ENCODE assay signal across 8 cellular contexts in genomic region chr2:54114936-54115283, GRCh38.
DNase-seq lines count a peak whose midpoint lies in the region; ATAC-seq, FAIRE-seq and TF ChIP-seq lines count a peak whose summit lies in the region.

No MANE protein-coding gene starts in this region.

- peak overlapping the region; percentile 84 for H3K9ac ChIP-seq in ES-I3 (ENCODE audit: low read depth, low read length)
- H3K9ac ChIP-seq in NT2/D1 (ENCODE audit: insufficient read length, low read depth), result peak overlapping the region; percentile 89
- no peak overlapping the region for H3K9ac ChIP-seq in endocrine pancreas (ENCODE audit: control insufficient read depth, insufficient read depth, low read length)
- peak overlapping the region; percentile 95 for H3K9ac ChIP-seq in parathyroid adenoma

- H3K27ac ChIP-seq in parathyroid adenoma, result peak overlapping the region; percentile 99

- DNase-seq in NT2/D1 (ENCODE audit: low read depth, low spot score) (no peak), globus pallidus (ENCODE audit: low spot score) (no peak), D721Med (ENCODE audit: insufficient read length, low spot score) (no peak), NCI-H345 (lab: John Stamatoyannopoulos, UW) (no peak)

- H2AFZ ChIP-seq in parathyroid adenoma, result peak overlapping the region; percentile 99

- H3K9me3 ChIP-seq in ES-I3 (ENCODE audit: control insufficient read depth, insufficient read depth, low read length) (peaks cover 10% of the 10 kb centered on the region), NT2/D1 (ENCODE audit: insufficient read depth, low read length) (peaks cover 36% of the 10 kb centered on the region), endocrine pancreas (ENCODE audit: control insufficient read depth, low read length) (no peaks in the 10 kb centered on the region), parathyroid adenoma (ENCODE audit: control insufficient read depth, low read length) (no peaks in the 10 kb centered on the region)

- no peaks in the 10 kb centered on the region for H3K79me2 ChIP-seq in parathyroid adenoma

- no peak for ATAC-seq in GM18861 (IDR thresholded peaks at IDR 0.05; ENCODE audit: unreplicated experiment)

- H3K4me1 ChIP-seq in ES-I3 (ENCODE audit: insufficient read depth, low read length) (no peaks in the 10 kb centered on the region), NT2/D1 (ENCODE audit: insufficient read depth, insufficient read length) (no peaks in the 10 kb centered on the region), endocrine pancreas (ENCODE audit: control insufficient read depth, insufficient read depth, low read length) (no peaks in the 10 kb centered on the region), parathyroid adenoma (peaks cover 3% of the 10 kb centered on the region)

- H3K4me3 ChIP-seq in NT2/D1 (ENCODE audit: insufficient read length, low read depth), result peak overlapping the region; percentile 78
- H3K4me3 ChIP-seq in endocrine pancreas (ENCODE audit: control insufficient read depth, insufficient read depth, low read length), result peak overlapping the region; percentile 90
- H3K4me3 ChIP-seq in parathyroid adenoma (ENCODE audit: low read depth, low read length), result peak overlapping the region; percentile 97

- H3K27me3 ChIP-seq in NT2/D1 (ENCODE audit: insufficient read depth, insufficient read length) (no peaks in the 10 kb centered on the region), endocrine pancreas (ENCODE audit: control insufficient read depth, insufficient read depth, low read length) (no peaks in the 10 kb centered on the region), parathyroid adenoma (ENCODE audit: control insufficient read depth, insufficient read depth, low read length) (no peaks in the 10 kb centered on the region)

- TF ChIP-seq CTCF in parathyroid adenoma (IDR thresholded peaks at IDR 0.05) (no peak), D721Med (IDR thresholded peaks at IDR 0.05; ENCODE audit: insufficient read depth, missing control alignments) (no peak)

- H3K4me2 ChIP-seq in parathyroid adenoma (ENCODE audit: low read length), result peak overlapping the region; percentile 84

- no peak for FAIRE-seq in D721Med (lab: Jason Lieb, UNC)

- H3K36me3 ChIP-seq in ES-I3 (ENCODE audit: insufficient read depth, low read length) (no peaks in the 10 kb centered on the region), NT2/D1 (ENCODE audit: insufficient read depth, insufficient read length, low read length) (no peaks in the 10 kb centered on the region), endocrine pancreas (ENCODE audit: control insufficient read depth, insufficient read depth, low read length) (no peaks in the 10 kb centered on the region), parathyroid adenoma (ENCODE audit: control insufficient read depth, insufficient read depth, low read length) (no peaks in the 10 kb centered on the region)
